In the genomic region with DNA sequence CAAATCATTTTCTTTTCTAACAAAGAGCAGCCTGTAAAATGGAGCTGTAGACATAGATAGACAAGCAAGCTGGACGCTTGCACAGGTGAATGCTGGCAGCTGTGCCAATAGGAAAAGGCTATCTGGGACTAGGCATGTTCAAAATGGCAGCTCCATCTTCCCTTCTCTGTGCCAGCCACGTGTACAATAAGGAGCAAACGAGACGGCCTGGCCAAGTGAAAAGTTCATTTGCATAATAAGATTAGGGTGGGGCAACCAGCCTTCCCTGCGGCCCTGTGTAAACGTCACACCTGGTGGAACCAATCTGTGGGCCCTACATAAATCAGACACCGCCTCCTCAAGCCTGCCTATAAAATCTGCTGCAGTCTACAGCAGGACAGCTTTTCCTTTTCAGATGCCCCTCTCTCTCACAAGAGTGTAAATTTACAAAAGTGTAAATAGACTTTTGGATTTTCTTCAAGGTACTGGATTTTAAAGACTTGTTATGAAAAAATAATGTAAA, we compare ENCODE assay signal across 18 cellular contexts. TPM values are rescaled to one million over a fixed set of nuclear protein-coding genes. Genes with fewer than 3 reads are reported as not detected.
A peak's percentile ranks its signal among the peaks of the same experiment; 100 is the strongest.
DNase-seq lines count a peak whose midpoint lies in the region; FAIRE-seq and TF ChIP-seq lines count a peak whose summit lies in the region.
"Had no signal": no experiment of that assay in that cellular context is flagged by ENCODE, and none has a peak within 500 bp of the region (broad histone marks: within the 10 kb centered on the region; RNA-seq: fewer than 3 reads in every experiment).

No MANE protein-coding gene starts in this region.

- peak overlapping the region; percentile 40 to 43 for H3K18ac ChIP-seq in mesenchymal stem cell (ENCODE audit: low read depth in 1 of 2, low read length in 2 of 2)

- TF ChIP-seq POLR2A in H54 (IDR thresholded peaks at IDR 0.05; ENCODE audit: low read depth, low read length) = no peak

- no peak overlapping the region for H2BK15ac ChIP-seq in mesenchymal stem cell (ENCODE audit: low read depth, poor library complexity, severe bottlenecking)

- TF ChIP-seq CTCF in GM12865 (IDR thresholded peaks at IDR 0.05; ENCODE audit: insufficient read depth, low read depth, low read length, missing control alignments) = no peak

- no peak for FAIRE-seq in H54 (lab: Jason Lieb, UNC)
- FAIRE-seq: astrocyte, kidney had no signal

- no peak overlapping the region for H2BK5ac ChIP-seq in mesenchymal stem cell (ENCODE audit: low read depth, low read length, poor library complexity, severe bottlenecking)

- no peaks in the 10 kb centered on the region for H3K36me3 ChIP-seq in mesenchymal stem cell (ENCODE audit: control insufficient read depth in 1 of 2, insufficient read depth in 2 of 2, low read depth in 1 of 2, low read length in 2 of 2)

- H2AFZ ChIP-seq in mesenchymal stem cell (ENCODE audit: low read depth, low read length) = peak overlapping the region; percentile 14
- H2AFZ ChIP-seq: PC-9 had no signal

- H2AK5ac ChIP-seq in mesenchymal stem cell (ENCODE audit: low read length, severe bottlenecking) = no peak overlapping the region

- no peak overlapping the region for H3K4me2 ChIP-seq in mesenchymal stem cell (ENCODE audit: low read length, poor library complexity, severe bottlenecking)
- H3K4me2 ChIP-seq: PC-9 had no signal

- H3K23ac ChIP-seq in mesenchymal stem cell (ENCODE audit: low read length in 2 of 2) = no peak overlapping the region

- H2BK12ac ChIP-seq in mesenchymal stem cell (ENCODE audit: low read length in 2 of 2) = peak overlapping the region; percentile 42 to 84

- DNase-seq in GM12865 (ENCODE audit: low read depth) = peak; percentile 40
- DNase-seq in NCI-H1436 (lab: John Stamatoyannopoulos, UW) = peak; percentile 62
- DNase-seq in NCI-H82 treated with DMSO at 0.1 percent for 48 hours (lab: John Stamatoyannopoulos, UW; ENCODE audit: unreplicated experiment) = peak; percentile 78
- DNase-seq in mesenchymal stem cell = no peak
- DNase-seq in H54 (ENCODE audit: insufficient read length, low spot score) = no peak
- no peak for DNase-seq in cerebellar cortex (ENCODE audit: low spot score)
- DNase-seq in DMS114 treated with DMSO at 0.1 percent for 48 hours (lab: John Stamatoyannopoulos, UW; ENCODE audit: unreplicated experiment) = no peak
- DNase-seq: activated CD4-positive, alpha-beta memory T cell treated with anti-CD3 and anti-CD28 coated beads for 36 hours; activated naive CD4-positive, alpha-beta T cell treated with anti-CD3 and anti-CD28 coated beads, Interleukin-2, amount 10 ng/mL, durations not matched to agents 7 days and 5 days; activated T-cell treated with anti-CD3 and anti-CD28 coated beads, Interleukin-2, amount 50 U/mL, for 1 hour; DMS53; endodermal cell; hippocampal formation; kidney; NCI-H2107; PC-9; SW 1271 had no signal

- no peak overlapping the region for H3K14ac ChIP-seq in mesenchymal stem cell (ENCODE audit: low read length in 2 of 2)

- H3K9ac ChIP-seq in mesenchymal stem cell (ENCODE audit: low read length) = no peak overlapping the region

- H3K4me3 ChIP-seq in GM12865 (ENCODE audit: low read depth, low read length) (no peak overlapping the region), mesenchymal stem cell (ENCODE audit: insufficient read depth in 1 of 2, low read depth in 1 of 2, low read length in 2 of 2) (no peak overlapping the region)
- H3K4me3 ChIP-seq: PC-9 had no signal

- H3K9me3 ChIP-seq in mesenchymal stem cell (ENCODE audit: control insufficient read depth, low read length) = no peaks in the 10 kb centered on the region

- H3K27ac ChIP-seq in mesenchymal stem cell (ENCODE audit: low read length, poor library complexity, severe bottlenecking) = no peak overlapping the region
- H3K27ac ChIP-seq: PC-9 had no signal

- H4K8ac ChIP-seq in mesenchymal stem cell (ENCODE audit: low read length) = no peak overlapping the region

- H2BK120ac ChIP-seq in mesenchymal stem cell (ENCODE audit: low read depth, low read length) = no peak overlapping the region

- no peak overlapping the region for H3K4ac ChIP-seq in mesenchymal stem cell (ENCODE audit: low read depth in 1 of 2, low read length in 2 of 2)

- peak overlapping the region; percentile 50 for H4K91ac ChIP-seq in mesenchymal stem cell (ENCODE audit: low read length)

- H3K4me1 ChIP-seq in mesenchymal stem cell (ENCODE audit: control insufficient read depth, insufficient read depth, low read depth, low read length) = no peaks in the 10 kb centered on the region

- no peaks in the 10 kb centered on the region for H3K27me3 ChIP-seq in mesenchymal stem cell (ENCODE audit: control insufficient read depth in 1 of 2, insufficient read depth in 1 of 2, low read length in 2 of 2)

- 92% methylated on average over 7 of the region's 7 CpGs for WGBS in mesenchymal stem cell

- H3K79me1 ChIP-seq in mesenchymal stem cell (replicated peaks; ENCODE audit: low read length, poor library complexity, severe bottlenecking) = no peaks in the 10 kb centered on the region

RNA-seq across cellular contexts. Expression of gene EDEM3, which starts 16.6 kb away (rescaled TPM):
- 52.7 TPM for polyA plus RNA-seq in mesenchymal stem cell (2013, experiment 1 of 2)
- polyA plus RNA-seq in mesenchymal stem cell (2013, experiment 2 of 2) = 58.0 TPM

Comparison
In these comparisons a context has a peak if more than half of its experiments do, and no peak if none do; other contexts are left out.
1. DNase-seq: peak in GM12865 (single experiment), NCI-H1436 (single experiment) and NCI-H82 treated with DMSO at 0.1 percent for 48 hours (single experiment); none in mesenchymal stem cell (single experiment), H54 (single experiment), cerebellar cortex (single experiment) and DMS114 treated with DMSO at 0.1 percent for 48 hours (single experiment).